24 cellular contexts compared by ENCODE assay signal in the genomic region with DNA sequence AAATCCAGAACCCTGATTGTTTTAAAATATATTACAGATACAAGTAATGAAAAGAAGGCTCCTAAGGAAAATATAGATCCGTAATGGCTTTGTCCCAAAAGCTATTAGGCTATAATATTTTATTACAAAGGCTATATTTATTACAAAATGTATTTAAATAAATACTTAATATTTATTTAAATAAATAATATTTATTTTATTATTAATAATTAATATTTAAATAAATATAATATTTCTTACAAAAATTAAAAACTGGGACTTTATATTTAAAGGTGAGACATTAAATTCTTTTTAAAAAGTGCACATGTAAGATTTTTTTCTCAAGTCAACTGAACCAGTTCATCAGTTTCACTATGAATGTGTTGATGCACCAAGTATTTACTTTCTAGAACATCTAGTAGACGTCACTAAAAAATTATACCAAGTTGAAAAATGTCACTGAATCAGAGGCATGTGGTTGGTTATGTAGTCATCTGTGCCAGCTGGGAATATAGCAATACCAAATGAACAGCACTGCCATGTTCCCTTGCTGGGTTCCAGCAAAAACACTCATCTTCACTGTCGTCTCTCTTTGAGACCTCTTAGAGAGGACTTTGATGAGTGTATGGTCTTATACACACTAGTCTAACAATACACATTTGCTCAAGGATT.
"Had no signal": no experiment of that assay in that cellular context is flagged by ENCODE, and none has a peak within 500 bp of the region (broad histone marks: within the 10 kb centered on the region; RNA-seq: fewer than 3 reads in every experiment).

No MANE protein-coding gene starts in this region.

- H3K4me1 ChIP-seq: adrenal gland, left lung had no signal

- DNase-seq: activated B cell treated with CpG ODN at 0.5 μM for 24 hours; activated CD4-positive, alpha-beta T cell treated with anti-CD3 and anti-CD28 coated beads for 36 hours; activated CD4-positive, alpha-beta T cell treated with anti-CD3 and anti-CD28 coated beads, Interleukin-2, amount 50 U/mL, for 48 hours; activated CD8-positive, alpha-beta memory T cell treated with anti-CD3 and anti-CD28 coated beads, Interleukin-2, amount 50 U/mL, for 48 hours; activated naive CD4-positive, alpha-beta T cell; activated T-cell treated with anti-CD3 and anti-CD28 coated beads, Interleukin-2, amount 50 U/mL, for 4 hours; adrenal gland; endodermal cell; esophagus squamous epithelium; left lung; natural killer cell; ovary; stimulated activated CD4-positive, alpha-beta T cell treated with anti-CD3 and anti-CD28 coated beads, Interleukin-4, amount 100 ng/mL, for 24 hours; stimulated activated naive CD8-positive, alpha-beta T cell treated with anti-CD3 and anti-CD28 coated beads, Interleukin-15, Interleukin-2, amounts not matched to agents 100 U/mL and 50 U/mL, for 24 hours; T-helper 1 cell; upper lobe of left lung had no signal

- H3K27ac Mint-ChIP-seq: activated B cell treated with CpG ODN at 0.5 μM for 24 hours; activated CD4-positive, alpha-beta T cell treated with anti-CD3 and anti-CD28 coated beads for 36 hours; activated naive CD8-positive, alpha-beta T cell; activated T-helper 2 cell treated with anti-CD3 and anti-CD28 coated beads, Interferon-gamma antibody, Interleukin-2, Interleukin-4, amounts not matched to agents 10 μg/mL and 5 μg/mL and 100 μg/mL, durations not matched to agents 14 hours and 24 hours and 36 hours; endodermal cell; mesothelial cell of epicardium; natural killer cell had no signal

- H3K27ac ChIP-seq: adrenal gland, ascending aorta, coronary artery, esophagus squamous epithelium, left lung, ovary, prostate gland, upper lobe of left lung had no signal

- H3K4me3 ChIP-seq: adrenal gland, ascending aorta, coronary artery, esophagus squamous epithelium, left lung, lung, ovary, prostate gland, upper lobe of left lung had no signal

- H3K36me3 Mint-ChIP-seq: activated naive CD8-positive, alpha-beta T cell; mesothelial cell of epicardium; natural killer cell had no signal

- ATAC-seq: activated CD4-positive, alpha-beta T cell treated with anti-CD3 and anti-CD28 coated beads for 36 hours; activated T-cell treated with anti-CD3 and anti-CD28 coated beads, Interleukin-2, amount 50 U/mL, for 4 hours; left lung; natural killer cell; stimulated activated naive CD8-positive, alpha-beta T cell treated with anti-CD3 and anti-CD28 coated beads, Interleukin-15, Interleukin-2, amounts not matched to agents 100 U/mL and 50 U/mL, for 24 hours had no signal

- H3K27me3 Mint-ChIP-seq: activated B cell treated with CpG ODN at 0.5 μM for 24 hours; activated naive CD8-positive, alpha-beta T cell had no signal

- H3K36me3 ChIP-seq: adrenal gland, ascending aorta, esophagus squamous epithelium, left lung, ovary, prostate gland, upper lobe of left lung had no signal

- H3K4me3 Mint-ChIP-seq: activated B cell treated with CpG ODN at 0.5 μM for 24 hours; activated CD4-positive, alpha-beta T cell treated with anti-CD3 and anti-CD28 coated beads for 36 hours; activated naive CD8-positive, alpha-beta T cell; activated T-cell treated with anti-CD3 and anti-CD28 coated beads, Interleukin-2, amount 50 U/mL, for 4 hours; endodermal cell; mesothelial cell of epicardium; natural killer cell had no signal

- H3K9me3 Mint-ChIP-seq: activated B cell treated with CpG ODN at 0.5 μM for 24 hours, natural killer cell had no signal

- H3K27me3 ChIP-seq: adrenal gland, ascending aorta, esophagus squamous epithelium, left lung, ovary, upper lobe of left lung had no signal

- H3K9me3 ChIP-seq: adrenal gland, ascending aorta, esophagus squamous epithelium, left lung, ovary, prostate gland, upper lobe of left lung had no signal

- H3K4me1 Mint-ChIP-seq: activated B cell treated with CpG ODN at 0.5 μM for 24 hours; activated CD4-positive, alpha-beta T cell treated with anti-CD3 and anti-CD28 coated beads for 36 hours; endodermal cell; mesothelial cell of epicardium; natural killer cell had no signal

- FAIRE-seq: bronchial epithelial cell had no signal
